In the genomic region with DNA sequence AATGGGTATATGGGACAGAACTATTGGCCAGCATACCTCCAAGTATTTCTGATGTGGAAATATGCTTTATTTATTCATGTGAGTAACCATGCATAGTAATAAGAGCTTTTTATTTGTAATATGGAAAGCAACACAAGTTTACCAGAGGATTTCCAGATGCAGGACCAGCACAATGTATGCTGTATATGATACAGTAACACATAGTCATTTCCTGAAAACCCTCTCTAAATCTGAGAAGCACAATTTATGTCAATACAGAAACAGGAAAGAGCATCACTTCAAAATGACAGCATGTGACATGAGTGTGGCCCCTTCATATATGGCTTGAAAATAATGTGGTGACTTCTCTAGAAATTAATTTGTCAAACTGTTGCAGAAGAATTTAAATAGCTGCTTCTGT, we compare ENCODE assay signal across 8 cellular contexts.
"Had no signal": no experiment of that assay in that cellular context is flagged by ENCODE, and none has a peak within 500 bp of the region (broad histone marks: within the 10 kb centered on the region; RNA-seq: fewer than 3 reads in every experiment).

No MANE protein-coding gene starts in this region.

- DNase-seq: H9, HCEC 1CT, HFFc6, IMR-90, Kasumi-1, KG1 had no signal

- H3K4me3 Mint-ChIP-seq: GM23338, H9, HFFc6 had no signal

- ATAC-seq: GM23338, K562 had no signal

- H3K27ac Mint-ChIP-seq: GM23338, HFFc6 had no signal

- H3K9me3 Mint-ChIP-seq: GM23338, H9 had no signal
